ENCODE assay signal across 1 cellular context in genomic region chr5:157977957-157978505, GRCh38.
TF ChIP-seq lines count a peak whose summit lies in the region.

No MANE protein-coding gene starts in this region.

TF ChIP-seq in GM23338, 12 proteins besides CTCF, POLR2A, EP300 and RAD21 (continued from another document):
- TF ChIP-seq REST (IDR thresholded peaks at IDR 0.05; ENCODE audit: unreplicated experiment): no peak
- no peak for TF ChIP-seq STAT1 (IDR thresholded peaks at IDR 0.05; ENCODE audit: unreplicated experiment)
- no peak for TF ChIP-seq NANOG (IDR thresholded peaks at IDR 0.05; ENCODE audit: borderline replicate concordance)
- no peak for TF ChIP-seq ZNF462 (CRISPR knock-in tag; IDR thresholded peaks at IDR 0.05)
- TF ChIP-seq EZH2phosphoT487 (IDR thresholded peaks at IDR 0.05; ENCODE audit: unreplicated experiment): no peak
- no peak for TF ChIP-seq ETS1 (IDR thresholded peaks at IDR 0.05)
